Comparison of ENCODE assay signal across 1 cellular context in genomic region chr1:87004857-87005256, GRCh38.
A peak's percentile ranks its signal among the peaks of the same experiment; 100 is the strongest.
TF ChIP-seq lines count a peak whose summit lies in the region.

No MANE protein-coding gene starts in this region.

TF ChIP-seq in K562, 482 proteins besides CTCF, POLR2A, EP300 and RAD21 (continued from another document):
- TF ChIP-seq, protein P1, sequence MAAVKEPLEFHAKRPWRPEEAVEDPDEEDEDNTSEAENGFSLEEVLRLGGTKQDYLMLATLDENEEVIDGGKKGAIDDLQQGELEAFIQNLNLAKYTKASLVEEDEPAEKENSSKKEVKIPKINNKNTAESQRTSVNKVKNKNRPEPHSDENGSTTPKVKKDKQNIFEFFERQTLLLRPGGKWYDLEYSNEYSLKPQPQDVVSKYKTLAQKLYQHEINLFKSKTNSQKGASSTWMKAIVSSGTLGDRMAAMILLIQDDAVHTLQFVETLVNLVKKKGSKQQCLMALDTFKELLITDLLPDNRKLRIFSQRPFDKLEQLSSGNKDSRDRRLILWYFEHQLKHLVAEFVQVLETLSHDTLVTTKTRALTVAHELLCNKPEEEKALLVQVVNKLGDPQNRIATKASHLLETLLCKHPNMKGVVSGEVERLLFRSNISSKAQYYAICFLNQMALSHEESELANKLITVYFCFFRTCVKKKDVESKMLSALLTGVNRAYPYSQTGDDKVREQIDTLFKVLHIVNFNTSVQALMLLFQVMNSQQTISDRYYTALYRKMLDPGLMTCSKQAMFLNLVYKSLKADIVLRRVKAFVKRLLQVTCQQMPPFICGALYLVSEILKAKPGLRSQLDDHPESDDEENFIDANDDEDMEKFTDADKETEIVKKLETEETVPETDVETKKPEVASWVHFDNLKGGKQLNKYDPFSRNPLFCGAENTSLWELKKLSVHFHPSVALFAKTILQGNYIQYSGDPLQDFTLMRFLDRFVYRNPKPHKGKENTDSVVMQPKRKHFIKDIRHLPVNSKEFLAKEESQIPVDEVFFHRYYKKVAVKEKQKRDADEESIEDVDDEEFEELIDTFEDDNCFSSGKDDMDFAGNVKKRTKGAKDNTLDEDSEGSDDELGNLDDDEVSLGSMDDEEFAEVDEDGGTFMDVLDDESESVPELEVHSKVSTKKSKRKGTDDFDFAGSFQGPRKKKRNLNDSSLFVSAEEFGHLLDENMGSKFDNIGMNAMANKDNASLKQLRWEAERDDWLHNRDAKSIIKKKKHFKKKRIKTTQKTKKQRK (IDR thresholded peaks at IDR 0.05; ENCODE audit: borderline replicate concordance, low read depth, low read length): no peak
- TF ChIP-seq, protein P2, sequence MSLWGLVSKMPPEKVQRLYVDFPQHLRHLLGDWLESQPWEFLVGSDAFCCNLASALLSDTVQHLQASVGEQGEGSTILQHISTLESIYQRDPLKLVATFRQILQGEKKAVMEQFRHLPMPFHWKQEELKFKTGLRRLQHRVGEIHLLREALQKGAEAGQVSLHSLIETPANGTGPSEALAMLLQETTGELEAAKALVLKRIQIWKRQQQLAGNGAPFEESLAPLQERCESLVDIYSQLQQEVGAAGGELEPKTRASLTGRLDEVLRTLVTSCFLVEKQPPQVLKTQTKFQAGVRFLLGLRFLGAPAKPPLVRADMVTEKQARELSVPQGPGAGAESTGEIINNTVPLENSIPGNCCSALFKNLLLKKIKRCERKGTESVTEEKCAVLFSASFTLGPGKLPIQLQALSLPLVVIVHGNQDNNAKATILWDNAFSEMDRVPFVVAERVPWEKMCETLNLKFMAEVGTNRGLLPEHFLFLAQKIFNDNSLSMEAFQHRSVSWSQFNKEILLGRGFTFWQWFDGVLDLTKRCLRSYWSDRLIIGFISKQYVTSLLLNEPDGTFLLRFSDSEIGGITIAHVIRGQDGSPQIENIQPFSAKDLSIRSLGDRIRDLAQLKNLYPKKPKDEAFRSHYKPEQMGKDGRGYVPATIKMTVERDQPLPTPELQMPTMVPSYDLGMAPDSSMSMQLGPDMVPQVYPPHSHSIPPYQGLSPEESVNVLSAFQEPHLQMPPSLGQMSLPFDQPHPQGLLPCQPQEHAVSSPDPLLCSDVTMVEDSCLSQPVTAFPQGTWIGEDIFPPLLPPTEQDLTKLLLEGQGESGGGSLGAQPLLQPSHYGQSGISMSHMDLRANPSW (CRISPR knock-in tag; IDR thresholded peaks at IDR 0.05): no peak
- no peak for TF ChIP-seq ZSCAN29 (IDR thresholded peaks at IDR 0.05)
- TF ChIP-seq RBBP5 (IDR thresholded peaks at IDR 0.05; ENCODE audit: borderline replicate concordance, insufficient read depth, low read length, poor library complexity, severe bottlenecking): no peak
- TF ChIP-seq, protein P3, sequence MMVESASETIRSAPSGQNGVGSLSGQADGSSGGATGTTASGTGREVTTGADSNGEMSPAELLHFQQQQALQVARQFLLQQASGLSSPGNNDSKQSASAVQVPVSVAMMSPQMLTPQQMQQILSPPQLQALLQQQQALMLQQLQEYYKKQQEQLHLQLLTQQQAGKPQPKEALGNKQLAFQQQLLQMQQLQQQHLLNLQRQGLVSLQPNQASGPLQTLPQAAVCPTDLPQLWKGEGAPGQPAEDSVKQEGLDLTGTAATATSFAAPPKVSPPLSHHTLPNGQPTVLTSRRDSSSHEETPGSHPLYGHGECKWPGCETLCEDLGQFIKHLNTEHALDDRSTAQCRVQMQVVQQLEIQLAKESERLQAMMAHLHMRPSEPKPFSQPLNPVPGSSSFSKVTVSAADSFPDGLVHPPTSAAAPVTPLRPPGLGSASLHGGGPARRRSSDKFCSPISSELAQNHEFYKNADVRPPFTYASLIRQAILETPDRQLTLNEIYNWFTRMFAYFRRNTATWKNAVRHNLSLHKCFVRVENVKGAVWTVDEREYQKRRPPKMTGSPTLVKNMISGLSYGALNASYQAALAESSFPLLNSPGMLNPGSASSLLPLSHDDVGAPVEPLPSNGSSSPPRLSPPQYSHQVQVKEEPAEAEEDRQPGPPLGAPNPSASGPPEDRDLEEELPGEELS (CRISPR knock-in tag; IDR thresholded peaks at IDR 0.05; ENCODE audit: borderline replicate concordance): no peak
- TF ChIP-seq, protein P4, sequence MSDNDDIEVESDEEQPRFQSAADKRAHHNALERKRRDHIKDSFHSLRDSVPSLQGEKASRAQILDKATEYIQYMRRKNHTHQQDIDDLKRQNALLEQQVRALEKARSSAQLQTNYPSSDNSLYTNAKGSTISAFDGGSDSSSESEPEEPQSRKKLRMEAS (CRISPR knock-in tag; IDR thresholded peaks at IDR 0.05): no peak
- no peak for TF ChIP-seq ZBTB9 (CRISPR knock-in tag; IDR thresholded peaks at IDR 0.05)
- no peak for TF ChIP-seq RBM39 (optimal IDR thresholded peaks at IDR 0.05; ENCODE audit: low read depth, low read length)
- no peak for TF ChIP-seq ZNF695 (CRISPR knock-in tag; IDR thresholded peaks at IDR 0.05)
- TF ChIP-seq FOXM1 (IDR thresholded peaks at IDR 0.05; ENCODE audit: low read depth): peak; percentile 70; the same call in 1 of the 2 replicates
- no peak for TF ChIP-seq FOXM1 (CRISPR knock-in tag; IDR thresholded peaks at IDR 0.05; ENCODE audit: low read depth)
- TF ChIP-seq, protein P5, sequence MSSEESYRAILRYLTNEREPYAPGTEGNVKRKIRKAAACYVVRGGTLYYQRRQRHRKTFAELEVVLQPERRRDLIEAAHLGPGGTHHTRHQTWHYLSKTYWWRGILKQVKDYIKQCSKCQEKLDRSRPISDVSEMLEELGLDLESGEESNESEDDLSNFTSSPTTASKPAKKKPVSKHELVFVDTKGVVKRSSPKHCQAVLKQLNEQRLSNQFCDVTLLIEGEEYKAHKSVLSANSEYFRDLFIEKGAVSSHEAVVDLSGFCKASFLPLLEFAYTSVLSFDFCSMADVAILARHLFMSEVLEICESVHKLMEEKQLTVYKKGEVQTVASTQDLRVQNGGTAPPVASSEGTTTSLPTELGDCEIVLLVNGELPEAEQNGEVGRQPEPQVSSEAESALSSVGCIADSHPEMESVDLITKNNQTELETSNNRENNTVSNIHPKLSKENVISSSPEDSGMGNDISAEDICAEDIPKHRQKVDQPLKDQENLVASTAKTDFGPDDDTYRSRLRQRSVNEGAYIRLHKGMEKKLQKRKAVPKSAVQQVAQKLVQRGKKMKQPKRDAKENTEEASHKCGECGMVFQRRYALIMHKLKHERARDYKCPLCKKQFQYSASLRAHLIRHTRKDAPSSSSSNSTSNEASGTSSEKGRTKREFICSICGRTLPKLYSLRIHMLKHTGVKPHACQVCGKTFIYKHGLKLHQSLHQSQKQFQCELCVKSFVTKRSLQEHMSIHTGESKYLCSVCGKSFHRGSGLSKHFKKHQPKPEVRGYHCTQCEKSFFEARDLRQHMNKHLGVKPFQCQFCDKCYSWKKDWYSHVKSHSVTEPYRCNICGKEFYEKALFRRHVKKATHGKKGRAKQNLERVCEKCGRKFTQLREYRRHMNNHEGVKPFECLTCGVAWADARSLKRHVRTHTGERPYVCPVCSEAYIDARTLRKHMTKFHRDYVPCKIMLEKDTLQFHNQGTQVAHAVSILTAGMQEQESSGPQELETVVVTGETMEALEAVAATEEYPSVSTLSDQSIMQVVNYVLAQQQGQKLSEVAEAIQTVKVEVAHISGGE (CRISPR knock-in tag; IDR thresholded peaks at IDR 0.05): no peak
- no peak for TF ChIP-seq RAD51 (IDR thresholded peaks at IDR 0.05; ENCODE audit: borderline replicate concordance, low read depth)
- TF ChIP-seq TEAD2 (tag; IDR thresholded peaks at IDR 0.05): no peak
- no peak for TF ChIP-seq SAFB2 (IDR thresholded peaks at IDR 0.05; ENCODE audit: borderline replicate concordance, low read depth, low read length, severe bottlenecking)
- TF ChIP-seq NUFIP1 (IDR thresholded peaks at IDR 0.05; ENCODE audit: partially characterized antibody): no peak
- no peak for TF ChIP-seq SETDB1 (IDR thresholded peaks at IDR 0.05; ENCODE audit: low read length)
- peak; percentile 37; the same call in 1 of the 2 replicates for TF ChIP-seq TAL1 (IDR thresholded peaks at IDR 0.05)
- no peak for TF ChIP-seq TFAP4 (CRISPR knock-in tag; IDR thresholded peaks at IDR 0.05; ENCODE audit: borderline replicate concordance)
- TF ChIP-seq ARID2 (IDR thresholded peaks at IDR 0.05): no peak
- TF ChIP-seq, protein P6, sequence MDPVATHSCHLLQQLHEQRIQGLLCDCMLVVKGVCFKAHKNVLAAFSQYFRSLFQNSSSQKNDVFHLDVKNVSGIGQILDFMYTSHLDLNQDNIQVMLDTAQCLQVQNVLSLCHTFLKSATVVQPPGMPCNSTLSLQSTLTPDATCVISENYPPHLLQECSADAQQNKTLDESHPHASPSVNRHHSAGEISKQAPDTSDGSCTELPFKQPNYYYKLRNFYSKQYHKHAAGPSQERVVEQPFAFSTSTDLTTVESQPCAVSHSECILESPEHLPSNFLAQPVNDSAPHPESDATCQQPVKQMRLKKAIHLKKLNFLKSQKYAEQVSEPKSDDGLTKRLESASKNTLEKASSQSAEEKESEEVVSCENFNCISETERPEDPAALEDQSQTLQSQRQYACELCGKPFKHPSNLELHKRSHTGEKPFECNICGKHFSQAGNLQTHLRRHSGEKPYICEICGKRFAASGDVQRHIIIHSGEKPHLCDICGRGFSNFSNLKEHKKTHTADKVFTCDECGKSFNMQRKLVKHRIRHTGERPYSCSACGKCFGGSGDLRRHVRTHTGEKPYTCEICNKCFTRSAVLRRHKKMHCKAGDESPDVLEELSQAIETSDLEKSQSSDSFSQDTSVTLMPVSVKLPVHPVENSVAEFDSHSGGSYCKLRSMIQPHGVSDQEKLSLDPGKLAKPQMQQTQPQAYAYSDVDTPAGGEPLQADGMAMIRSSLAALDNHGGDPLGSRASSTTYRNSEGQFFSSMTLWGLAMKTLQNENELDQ (CRISPR knock-in tag; IDR thresholded peaks at IDR 0.05; ENCODE audit: borderline replicate concordance): no peak
- TF ChIP-seq MCM2 (IDR thresholded peaks at IDR 0.05; ENCODE audit: low read depth): no peak
- TF ChIP-seq, protein P7, sequence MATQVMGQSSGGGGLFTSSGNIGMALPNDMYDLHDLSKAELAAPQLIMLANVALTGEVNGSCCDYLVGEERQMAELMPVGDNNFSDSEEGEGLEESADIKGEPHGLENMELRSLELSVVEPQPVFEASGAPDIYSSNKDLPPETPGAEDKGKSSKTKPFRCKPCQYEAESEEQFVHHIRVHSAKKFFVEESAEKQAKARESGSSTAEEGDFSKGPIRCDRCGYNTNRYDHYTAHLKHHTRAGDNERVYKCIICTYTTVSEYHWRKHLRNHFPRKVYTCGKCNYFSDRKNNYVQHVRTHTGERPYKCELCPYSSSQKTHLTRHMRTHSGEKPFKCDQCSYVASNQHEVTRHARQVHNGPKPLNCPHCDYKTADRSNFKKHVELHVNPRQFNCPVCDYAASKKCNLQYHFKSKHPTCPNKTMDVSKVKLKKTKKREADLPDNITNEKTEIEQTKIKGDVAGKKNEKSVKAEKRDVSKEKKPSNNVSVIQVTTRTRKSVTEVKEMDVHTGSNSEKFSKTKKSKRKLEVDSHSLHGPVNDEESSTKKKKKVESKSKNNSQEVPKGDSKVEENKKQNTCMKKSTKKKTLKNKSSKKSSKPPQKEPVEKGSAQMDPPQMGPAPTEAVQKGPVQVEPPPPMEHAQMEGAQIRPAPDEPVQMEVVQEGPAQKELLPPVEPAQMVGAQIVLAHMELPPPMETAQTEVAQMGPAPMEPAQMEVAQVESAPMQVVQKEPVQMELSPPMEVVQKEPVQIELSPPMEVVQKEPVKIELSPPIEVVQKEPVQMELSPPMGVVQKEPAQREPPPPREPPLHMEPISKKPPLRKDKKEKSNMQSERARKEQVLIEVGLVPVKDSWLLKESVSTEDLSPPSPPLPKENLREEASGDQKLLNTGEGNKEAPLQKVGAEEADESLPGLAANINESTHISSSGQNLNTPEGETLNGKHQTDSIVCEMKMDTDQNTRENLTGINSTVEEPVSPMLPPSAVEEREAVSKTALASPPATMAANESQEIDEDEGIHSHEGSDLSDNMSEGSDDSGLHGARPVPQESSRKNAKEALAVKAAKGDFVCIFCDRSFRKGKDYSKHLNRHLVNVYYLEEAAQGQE (CRISPR knock-in tag; IDR thresholded peaks at IDR 0.05; ENCODE audit: low read depth): no peak
- TF ChIP-seq ZNF551 (CRISPR knock-in tag; IDR thresholded peaks at IDR 0.05): no peak
- TF ChIP-seq STAT5A (IDR thresholded peaks at IDR 0.05; ENCODE audit: borderline replicate concordance, low read length): peak; percentile 34; the same call in 1 of the 2 replicates
- no peak for TF ChIP-seq TOE1 (IDR thresholded peaks at IDR 0.05; ENCODE audit: borderline replicate concordance)
- no peak for TF ChIP-seq TOE1 (CRISPR knock-in tag; IDR thresholded peaks at IDR 0.05; ENCODE audit: borderline replicate concordance, low read depth)
- peak; percentile 23; the same call in 1 of the 2 replicates for TF ChIP-seq TCF3 (CRISPR knock-in tag; IDR thresholded peaks at IDR 0.05)
- TF ChIP-seq LEF1 (IDR thresholded peaks at IDR 0.05): peak; percentile 24; the same call in 1 of the 2 replicates
- TF ChIP-seq ZNF76 (CRISPR knock-in tag; IDR thresholded peaks at IDR 0.05; ENCODE audit: borderline replicate concordance): no peak
- no peak for TF ChIP-seq JUN (IDR thresholded peaks at IDR 0.05; ENCODE audit: borderline replicate concordance, low read depth, low read length)
- no peak for TF ChIP-seq JUN (CRISPR knock-in tag; IDR thresholded peaks at IDR 0.05; ENCODE audit: borderline replicate concordance)
- TF ChIP-seq NCOR1 (IDR thresholded peaks at IDR 0.05): peak; percentile 32
- TF ChIP-seq ZNF239 (CRISPR knock-in tag; IDR thresholded peaks at IDR 0.05): no peak
- no peak for TF ChIP-seq GABPB2 (CRISPR knock-in tag; conservative IDR thresholded peaks at IDR 0.05)
- TF ChIP-seq GATA2 (CRISPR knock-in tag; IDR thresholded peaks at IDR 0.05): no peak
- TF ChIP-seq NR2F6 (CRISPR knock-in tag; IDR thresholded peaks at IDR 0.05): no peak
- no peak for TF ChIP-seq ZNF316 (IDR thresholded peaks at IDR 0.05)
TF ChIP-seq in K562: peak in this region for 22.
